10 cellular contexts compared by ENCODE assay signal in the genomic region with DNA sequence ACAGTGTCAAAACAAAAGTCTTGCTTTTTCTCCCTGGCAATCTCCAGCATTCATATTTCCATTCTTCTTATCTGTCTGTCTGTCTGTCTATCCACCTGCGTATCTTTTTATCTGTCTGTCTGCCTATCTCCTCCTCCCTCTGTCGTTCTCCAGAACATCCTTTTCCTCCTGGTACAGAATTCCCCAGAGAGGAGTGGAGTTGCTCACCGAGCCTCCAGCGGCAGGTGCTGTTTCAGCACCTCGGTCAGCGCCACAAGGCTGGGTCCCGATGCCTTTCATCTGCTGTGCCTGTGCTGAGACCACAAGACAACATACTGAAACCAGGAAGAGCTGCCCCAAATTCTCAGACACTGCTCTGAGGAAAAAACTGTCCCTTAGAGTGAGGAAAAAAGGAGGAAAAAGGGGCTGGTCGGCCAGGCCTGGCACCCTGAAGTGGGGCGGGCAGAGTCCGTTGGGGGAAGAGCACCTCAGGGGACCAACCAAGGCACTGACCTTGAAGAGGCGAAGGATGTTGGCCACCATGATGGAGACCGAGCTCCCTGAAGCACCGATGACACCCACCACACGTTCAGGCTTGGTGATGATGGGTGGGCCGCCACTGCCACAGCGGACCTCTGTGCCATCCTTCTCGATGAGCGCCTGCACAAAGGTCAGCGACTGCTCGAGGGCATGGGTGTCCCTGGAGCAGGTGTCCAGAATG. TPM values are rescaled to one million over a fixed set of nuclear protein-coding genes. Genes with fewer than 3 reads are reported as not detected.
DNase-seq lines count a peak whose midpoint lies in the region; ATAC-seq, FAIRE-seq and TF ChIP-seq lines count a peak whose summit lies in the region.
"Had no signal": no experiment of that assay in that cellular context is flagged by ENCODE, and none has a peak within 500 bp of the region (broad histone marks: within the 10 kb centered on the region; RNA-seq: fewer than 3 reads in every experiment).

No MANE protein-coding gene starts in this region.

- no TSS peak for BruUV-seq in GM12878 (replicated peaks; lab: Mats Ljungman, UMichigan)

- no peak overlapping the region for H3K4ac ChIP-seq in neuronal stem cell (ENCODE audit: low read length)

- no peak overlapping the region for H2BK120ac ChIP-seq in neuronal stem cell (ENCODE audit: low read depth, low read length)

- TF ChIP-seq POLR2A in GM12878 (IDR thresholded peaks at IDR 0.05; ENCODE audit: low read depth, low read length) (no peak), Peyer's patch (IDR thresholded peaks at IDR 0.05) (no peak)

- ATAC-seq in GM12878 (0 out of 3 replicates have a peak, but pooled peaks have one; percentile 38), GM21515 (IDR thresholded peaks at IDR 0.05; ENCODE audit: unreplicated experiment) (no peak)

- H3K18ac ChIP-seq in neuronal stem cell (ENCODE audit: low read length), result no peak overlapping the region

- FAIRE-seq in GM12878 (lab: Jason Lieb, UNC) (no peak), RCC 7860 (lab: Jason Lieb, UNC) (no peak)

- no peaks in the 10 kb centered on the region for H3K9me3 ChIP-seq in GM12878 (replicated peaks; ENCODE audit: control insufficient read depth, insufficient read depth, low read length)
- no peaks in the 10 kb centered on the region for H3K9me3 ChIP-seq in neuronal stem cell (replicated peaks in 1 of 2; ENCODE audit: control insufficient read depth in 2 of 2, insufficient read depth in 1 of 2, low read depth in 1 of 2, low read length in 2 of 2)
- no peaks in the 10 kb centered on the region for H3K9me3 ChIP-seq in Peyer's patch

- H2AFZ ChIP-seq in GM12878 (ENCODE audit: control insufficient read depth, low read depth, low read length) (no peak overlapping the region), neuronal stem cell (ENCODE audit: low read length) (no peak overlapping the region)

- no peak overlapping the region for H2AK5ac ChIP-seq in neuronal stem cell (ENCODE audit: low read depth, low read length)

- in situ Hi-C loops in GM12878 (cut with MboI), result no loop called here

- SMC1A ChIA-PET in GM12878 (lab: Charles Lee; ENCODE audit: uncharacterized antibody, unreplicated experiment), result no interaction called here

- WGBS in GM12878 (ENCODE audit: insufficient coverage, insufficient replicate concordance, low lambda C conversion rate, missing lambda C conversion rate), result 34% methylated on average over 20 of the region's 20 CpGs
- WGBS in neuronal stem cell (ENCODE audit: extremely low coverage in 2 of 2, insufficient read length in 2 of 2, insufficient replicate concordance in 1 of 2), 2 donors, result no CpG with 5 or more reads among the region's 20 CpGs

- H3K9ac ChIP-seq in GM12878 (ENCODE audit: control insufficient read depth, insufficient read depth, low read length) (no peak overlapping the region), neuronal stem cell (ENCODE audit: low read depth, low read length, poor library complexity) (no peak overlapping the region)

- no peak overlapping the region for H2BK15ac ChIP-seq in neuronal stem cell (ENCODE audit: low read length)

- H2BK12ac ChIP-seq in neuronal stem cell (ENCODE audit: low read length), result no peak overlapping the region

- H3K23ac ChIP-seq in neuronal stem cell (ENCODE audit: low read depth, low read length, poor library complexity), result peak overlapping the region; percentile 70

- no peak for TF ChIP-seq RAD21 in GM12878 (IDR thresholded peaks at IDR 0.05; ENCODE audit: insufficient read depth, low read depth, low read length)

- no peaks in the 10 kb centered on the region for H3K36me3 ChIP-seq in GM12878 (ENCODE audit: control insufficient read depth in 2 of 2, insufficient read depth in 2 of 2, low read length in 1 of 2)
- H3K36me3 ChIP-seq in neuronal stem cell (replicated peaks in 1 of 2; ENCODE audit: control insufficient read depth in 2 of 2, insufficient read depth in 2 of 2, low read length in 2 of 2), result no peaks in the 10 kb centered on the region
- H3K36me3 ChIP-seq in Peyer's patch, result no peaks in the 10 kb centered on the region

- TF ChIP-seq CTCF in GM12878 (IDR thresholded peaks at IDR 0.05 in 2 of 3, conservative IDR thresholded peaks at IDR 0.05 in 1 of 3; ENCODE audit: control insufficient read depth in 2 of 3, extremely low read depth in 1 of 3, insufficient read depth in 1 of 3, low read depth in 3 of 3, low read length in 3 of 3) (no peak), Peyer's patch (IDR thresholded peaks at IDR 0.05) (no peak)

- no peaks in the 10 kb centered on the region for H3K79me2 ChIP-seq in GM12878 (ENCODE audit: control insufficient read depth, insufficient read depth, low read length)

- H3K4me3 ChIP-seq in GM12878 (no peak overlapping the region), neuronal stem cell (ENCODE audit: low read length in 2 of 2) (no peak overlapping the region), Peyer's patch (no peak overlapping the region)

- peaks cover 2% of the 10 kb centered on the region for H3K79me1 ChIP-seq in neuronal stem cell (ENCODE audit: low read depth, low read length)

- H3K4me2 ChIP-seq in GM12878 (ENCODE audit: control insufficient read depth, insufficient read depth) (no peak overlapping the region), neuronal stem cell (ENCODE audit: insufficient read depth, low read length, poor library complexity, severe bottlenecking) (no peak overlapping the region)

- no peak for TF ChIP-seq EP300 in GM12878 (IDR thresholded peaks at IDR 0.05; ENCODE audit: borderline replicate concordance in 1 of 2, control insufficient read depth in 1 of 2, low read depth in 2 of 2, low read length in 2 of 2)

- H4K91ac ChIP-seq in neuronal stem cell (ENCODE audit: low read depth, low read length, poor library complexity), result no peak overlapping the region

- CTCF ChIA-PET in GM12878 (lab: Yijun Ruan, JAX), result no interaction called here

- H3K27me3 ChIP-seq in GM12878 (replicated peaks in 1 of 2; ENCODE audit: control insufficient read depth in 2 of 2, insufficient read depth in 2 of 2, low read length in 1 of 2), result no peaks in the 10 kb centered on the region; a peak in 1 of 4 replicates
- peaks cover 0 to 23% (median 2%) of the 10 kb centered on the region in 3 experiments for H3K27me3 ChIP-seq in neuronal stem cell (ENCODE audit: control insufficient read depth in 3 of 3, insufficient read depth in 3 of 3, low read depth in 1 of 3, low read length in 3 of 3)
- H3K27me3 ChIP-seq in Peyer's patch, result no peaks in the 10 kb centered on the region

- no peaks in the 10 kb centered on the region for H3K4me1 ChIP-seq in GM12878 (ENCODE audit: control insufficient read depth, insufficient read depth, low read length)
- H3K4me1 ChIP-seq in neuronal stem cell (ENCODE audit: control insufficient read depth in 2 of 2, insufficient read depth in 1 of 2, low read depth in 1 of 2, low read length in 2 of 2), result peaks cover 3 to 10% of the 10 kb centered on the region in 2 donors
- no peaks in the 10 kb centered on the region for H3K4me1 ChIP-seq in Peyer's patch

- no peak overlapping the region for H2BK5ac ChIP-seq in neuronal stem cell (ENCODE audit: low read length)

- DNase-seq in NOMO-1 treated with DMSO at 0.1 percent for 48 hours (lab: John Stamatoyannopoulos, UW; ENCODE audit: unreplicated experiment) (peak; percentile 19), NOMO-1 treated with dmso at 0.1 percent for 144 hours (lab: John Stamatoyannopoulos, UW; ENCODE audit: unreplicated experiment) (no peak), NCI-H460 (ENCODE audit: extremely low read depth, low read depth) (peak; percentile 24), GM12878 (ENCODE audit: low read depth, low spot score) (no peak), neuronal stem cell (ENCODE audit: low spot score) (peak; percentile 71), RCC 7860 (ENCODE audit: low spot score) (no peak), Peyer's patch (no peak)

- H4K20me1 ChIP-seq in GM12878 (ENCODE audit: control insufficient read depth, insufficient read depth), result no peaks in the 10 kb centered on the region

- no peak overlapping the region for H4K8ac ChIP-seq in neuronal stem cell (ENCODE audit: low read depth, low read length)

- RAD21 ChIA-PET in GM12878 (lab: Charles Lee; ENCODE audit: unreplicated experiment), result no interaction called here

- no peak overlapping the region for H3K14ac ChIP-seq in neuronal stem cell (ENCODE audit: low read length)

- POLR2A ChIA-PET in GM12878 (lab: Charles Lee), result no interaction called here

- H3K27ac ChIP-seq in GM12878 (ENCODE audit: control insufficient read depth, insufficient read depth) (no peak overlapping the region), neuronal stem cell (replicated peaks; ENCODE audit: low read length) (no peak overlapping the region), Peyer's patch (no peak overlapping the region)

- intact Hi-C loops in GM12878 (cut with micrococcal nuclease; ENCODE audit: unreplicated experiment), result no loop called here

RNA-seq across cellular contexts. Expression of a gene that starts 13.3 kb away (rescaled TPM):
- not detected in 2 replicates for total RNA-seq in NCI-H460 (2014; rRNA removed; shearing (Covaris generic))
- polyA plus RNA-seq in NCI-H460 (2014; cell fraction: nucleus; rRNA removed), result not detected in 2 replicates
- 0.10 TPM in 1 of 2 replicates, not detected in the other for total RNA-seq in GM12878 (2013; cell fraction: nucleolus; rRNA removed)
- under 0.01 and 0.11 TPM in 2 replicates for total RNA-seq in GM12878 (2014; rRNA removed)
- 0.22 TPM in 1 of 2 replicates, not detected in the other for total RNA-seq in GM12878 (2014; rRNA removed; fragmentation: Illumina TruSeq; extraction: Trizol)
- 0.16 and 0.31 TPM in 2 replicates for total RNA-seq in GM12878 (2021)
- polyA plus RNA-seq in GM12878 (2011; ENCODE audit: low read depth), result 0.16 TPM
- 0.03 TPM in 1 of 2 replicates, not detected in the other for polyA plus RNA-seq in GM12878 (2011; rRNA removed)
- polyA plus RNA-seq in GM12878 (2011; cell fraction: cytosol; rRNA removed), result 0.01 and 0.05 TPM in 2 replicates
- 0.20 and 0.39 TPM in 2 replicates for polyA plus RNA-seq in GM12878 (2011; cell fraction: nucleus; rRNA removed)
- 0.16 and 0.21 TPM in 2 replicates for polyA plus RNA-seq in GM12878 (2012)
- polyA plus RNA-seq in GM12878 (2014; fragmentation: Illumina TruSeq; extraction: Trizol), result 0.01 TPM in 1 of 2 replicates, not detected in the other
- polyA plus RNA-seq in GM12878 (2014; fragmentation: Nextera tagmentation; extraction: Ambion mirVana), result not detected
- polyA plus RNA-seq in GM12878 (2014; rRNA removed), result 0.01 and 0.05 TPM in 2 replicates
- polyA plus RNA-seq in GM12878 (2016; fragmentation: Nextera tagmentation; extraction: Ambion mirVana), result under 1 TPM; 0.04 TPM
- 0.22 TPM in 1 of 2 replicates, not detected in the other for polyA minus RNA-seq in GM12878 (2011; rRNA and poly(A)+ RNA removed)
- polyA minus RNA-seq in GM12878 (2011; cell fraction: cytosol; rRNA and poly(A)+ RNA removed), result not detected in 2 replicates
- under 0.01 and 0.19 TPM in 2 replicates for polyA minus RNA-seq in GM12878 (2011; cell fraction: nucleus; rRNA and poly(A)+ RNA removed)
- polyA plus RNA-seq in neuronal stem cell (2013, experiment 1 of 2), result 0.20 TPM
- 0.22 TPM for polyA plus RNA-seq in neuronal stem cell (2013, experiment 2 of 2)
- total RNA-seq in Peyer's patch, result not detected
- polyA plus RNA-seq: AG04450, IgD-negative memory B cell had no signal

Comparison
In these comparisons a context has a peak if more than half of its experiments do, and no peak if none do; other contexts are left out.
1. DNase-seq: peak in NOMO-1 treated with DMSO at 0.1 percent for 48 hours (single experiment), NCI-H460 (single experiment) and neuronal stem cell (single experiment); none in NOMO-1 treated with dmso at 0.1 percent for 144 hours (single experiment), GM12878 (single experiment), RCC 7860 (single experiment) and Peyer's patch (0 of 3).